ENCODE assay signal across 25 cellular contexts in genomic region chr6:170312876-170313275, GRCh38. TPM values are rescaled to one million over a fixed set of nuclear protein-coding genes. Genes with fewer than 3 reads are reported as not detected.
A peak's percentile ranks its signal among the peaks of the same experiment; 100 is the strongest.
DNase-seq lines count a peak whose midpoint lies in the region; ATAC-seq, FAIRE-seq and TF ChIP-seq lines count a peak whose summit lies in the region.
"Had no signal": no experiment of that assay in that cellular context is flagged by ENCODE, and none has a peak within 500 bp of the region (broad histone marks: within the 10 kb centered on the region; RNA-seq: fewer than 3 reads in every experiment).

No MANE protein-coding gene starts in this region.

- TF ChIP-seq EP300 in HepG2 (IDR thresholded peaks at IDR 0.05; ENCODE audit: low read depth in 2 of 2, low read length in 2 of 2) (no peak), HepG2 (CRISPR knock-in tag; IDR thresholded peaks at IDR 0.05; ENCODE audit: borderline replicate concordance) (no peak)

- POLR2A ChIA-PET in HepG2 (lab: Yijun Ruan, JAX): no interaction called here
- POLR2A ChIA-PET in IMR-90 (lab: Charles Lee; ENCODE audit: unreplicated experiment): no interaction called here

- peaks cover 19% of the 10 kb centered on the region for H3K9me1 ChIP-seq in IMR-90 (ENCODE audit: insufficient read depth, low read length)

- H4K20me1 ChIP-seq in HepG2 (ENCODE audit: insufficient read depth, low read length) (no peaks in the 10 kb centered on the region), IMR-90 (ENCODE audit: insufficient read depth, low read length) (peaks cover 52% of the 10 kb centered on the region), smooth muscle cell (ENCODE audit: low read depth) (peaks cover 98% of the 10 kb centered on the region)

- H3K36me3 Mint-ChIP-seq in effector memory CD8-positive, alpha-beta T cell (ENCODE audit: insufficient read depth): peaks cover 12% of the 10 kb centered on the region

- no peak overlapping the region for H2BK15ac ChIP-seq in IMR-90 (ENCODE audit: low read depth, low read length)

- peak overlapping the region; percentile 22 to 27 for H3K27ac Mint-ChIP-seq in effector memory CD8-positive, alpha-beta T cell

- TF ChIP-seq CTCF in HepG2 (CRISPR knock-in tag; IDR thresholded peaks at IDR 0.05) (no peak), right lobe of liver (IDR thresholded peaks at IDR 0.05) (no peak), IMR-90 (conservative IDR thresholded peaks at IDR 0.05; ENCODE audit: low read depth, low read length) (no peak), smooth muscle cell (IDR thresholded peaks at IDR 0.05; ENCODE audit: borderline replicate concordance, insufficient read depth, poor library complexity, severe bottlenecking) (no peak), kidney (IDR thresholded peaks at IDR 0.05; ENCODE audit: borderline replicate concordance, extremely low read depth, insufficient read depth) (no peak)

- no peak overlapping the region for H3K18ac ChIP-seq in IMR-90 (ENCODE audit: low read depth, low read length)

- H3K9ac ChIP-seq in HepG2 (ENCODE audit: insufficient read depth, low read depth, low read length) (no peak overlapping the region), IMR-90 (ENCODE audit: low read depth, low read length) (no peak overlapping the region), smooth muscle cell (ENCODE audit: low read depth) (no peak overlapping the region), kidney (ENCODE audit: low read length in 2 of 2) (no peak overlapping the region)

- no peak overlapping the region for H2BK5ac ChIP-seq in IMR-90 (ENCODE audit: low read depth, low read length, poor library complexity, severe bottlenecking)

- H3K4me3 ChIP-seq in HepG2 (replicated peaks in 1 of 3; ENCODE audit: insufficient read depth in 1 of 3, low read depth in 2 of 3, low read length in 3 of 3): no peak overlapping the region
- H3K4me3 ChIP-seq in right lobe of liver: no peak overlapping the region
- H3K4me3 ChIP-seq in IMR-90 (ENCODE audit: insufficient read depth, low read depth, low read length): no peak overlapping the region
- no peak overlapping the region for H3K4me3 ChIP-seq in smooth muscle cell
- no peak overlapping the region for H3K4me3 ChIP-seq in kidney (ENCODE audit: low read length in 2 of 2)
- H3K4me3 ChIP-seq: GM12878, MG63 had no signal

- dilution Hi-C loops in IMR-90 (cut with HindIII; ENCODE audit: low sequenced_read_pairs, unreplicated experiment): no loop called here

- WGBS in HepG2 (ENCODE audit: low lambda C conversion rate): 100% methylated on average over 2 of the region's 2 CpGs
- 90% methylated on average over 1 of the region's 2 CpGs for WGBS in right lobe of liver (ENCODE audit: insufficient coverage, low coverage, low lambda C conversion rate, missing lambda C conversion rate)
- WGBS in IMR-90 (ENCODE audit: extremely low coverage in 2 of 2, insufficient read length in 1 of 2), 2 experiments: no CpG with 5 or more reads among the region's 2 CpGs
- WGBS in smooth muscle cell (ENCODE audit: low lambda C conversion rate): 69% methylated on average over 2 of the region's 2 CpGs

- H2AFZ ChIP-seq in HepG2 (ENCODE audit: low read length) (no peak overlapping the region), IMR-90 (replicated peaks; ENCODE audit: low read length, poor library complexity) (no peak overlapping the region), smooth muscle cell (ENCODE audit: low read depth) (no peak overlapping the region)

- intact Hi-C loops in HepG2 (cut with micrococcal nuclease; ENCODE audit: unreplicated experiment) (no loop called here), right lobe of liver (cut with DNase I) (no loop called here), IMR-90 (cut with micrococcal nuclease) (loop anchor here (5.0 to 10.0 kb wide), 2 partner anchors 521 to 868 kb away; no protein-coding TSS in a partner anchor), kidney (cut with DNase I) (no loop called here)

- H3K79me1 ChIP-seq in IMR-90 (ENCODE audit: low read depth in 1 of 2, low read length in 2 of 2): peaks cover 38 to 76% of the 10 kb centered on the region in 2 experiments

- peaks cover 64% of the 10 kb centered on the region for H3K79me2 ChIP-seq in HepG2 (ENCODE audit: insufficient read depth, low read length)
- peaks cover 63% of the 10 kb centered on the region for H3K79me2 ChIP-seq in smooth muscle cell (ENCODE audit: low read depth)

- H3K14ac ChIP-seq in IMR-90 (replicated peaks; ENCODE audit: low read depth, low read length): no peak overlapping the region

- no peak overlapping the region for H3K4ac ChIP-seq in IMR-90 (ENCODE audit: low read depth, low read length)

- H3K23ac ChIP-seq in IMR-90 (ENCODE audit: low read depth, low read length): no peak overlapping the region

- CTCF ChIA-PET in HepG2 (lab: Yijun Ruan, JAX; ENCODE audit: low intra/inter-chr PET ratio, low total read pairs): no interaction called here
- CTCF ChIA-PET in IMR-90 (lab: Yijun Ruan, JAX): interaction anchor here (0.6 kb wide), 1 partner anchor 9 kb away, joined by 3 read pairs; no protein-coding TSS in a partner anchor

- TF ChIP-seq RAD21 in HepG2 (CRISPR knock-in tag; IDR thresholded peaks at IDR 0.05) (no peak), IMR-90 (IDR thresholded peaks at IDR 0.05; ENCODE audit: low read length) (no peak)

- no peak overlapping the region for H4K5ac ChIP-seq in IMR-90 (ENCODE audit: low read depth, low read length)

- peaks cover 37 to 66% of the 10 kb centered on the region in 2 donors for H3K4me1 Mint-ChIP-seq in effector memory CD8-positive, alpha-beta T cell (ENCODE audit: low read depth in 2 of 2)

- no peak overlapping the region for H2AK5ac ChIP-seq in IMR-90 (ENCODE audit: low read depth, low read length)

- H3K4me2 ChIP-seq in HepG2 (ENCODE audit: low read depth, low read length) (no peak overlapping the region), IMR-90 (ENCODE audit: low read depth, low read length) (no peak overlapping the region), smooth muscle cell (peak overlapping the region; percentile 40)

- BruUV-seq in HepG2 (replicated peaks; lab: Mats Ljungman, UMichigan) (no TSS peak), IMR-90 (replicated peaks; lab: Mats Ljungman, UMichigan) (no TSS peak)

- H3F3A ChIP-seq in smooth muscle cell (ENCODE audit: low read depth): peaks cover 34% of the 10 kb centered on the region

- no peak overlapping the region for H4K8ac ChIP-seq in IMR-90 (ENCODE audit: low read depth in 2 of 2, low read length in 2 of 2)

- DNase-seq in HepG2 (ENCODE audit: low spot score) (no peak), right lobe of liver (no peak), IMR-90 (no peak), smooth muscle cell (lab: John Stamatoyannopoulos, UW; ENCODE audit: unreplicated experiment) (no peak), kidney (no peak)
- no peak for DNase-seq in effector memory CD8-positive, alpha-beta T cell
- DNase-seq: C1 segment of cervical spinal cord; CD8-positive, alpha-beta memory T cell; DMS 273 treated with DMSO at 0.1 percent for 48 hours; DMS79; EL; GDM1; HCEC 1CT; KBM-7; MG63; NCI-H1105 treated with DMSO at 0.1 percent for 48 hours; NCI-H2029; NCI-H526 treated with DMSO at 0.1 percent for 48 hours; SHP77 had no signal

- H2BK20ac ChIP-seq in IMR-90 (ENCODE audit: low read depth, low read length): no peak overlapping the region

- ATAC-seq in HepG2 (no peak), right lobe of liver (no peak), IMR-90 (ENCODE audit: low read depth) (no peak), HG02938 (IDR thresholded peaks at IDR 0.05; ENCODE audit: unreplicated experiment) (no peak)
- no peak for ATAC-seq in effector memory CD8-positive, alpha-beta T cell (replicated peaks)
- ATAC-seq: GM12878, Panc1 had no signal

- no peak overlapping the region for H3K4me3 Mint-ChIP-seq in effector memory CD8-positive, alpha-beta T cell

- H3K9me3 Mint-ChIP-seq in effector memory CD8-positive, alpha-beta T cell: no peaks in the 10 kb centered on the region
- H3K9me3 Mint-ChIP-seq: CD8-positive, alpha-beta memory T cell had no signal

- TF ChIP-seq POLR2A in HepG2 (IDR thresholded peaks at IDR 0.05; ENCODE audit: insufficient read depth in 1 of 2, low read depth in 2 of 2, low read length in 2 of 2): no peak
- no peak for TF ChIP-seq POLR2A in right lobe of liver (IDR thresholded peaks at IDR 0.05)
- TF ChIP-seq POLR2A in IMR-90 (IDR thresholded peaks at IDR 0.05; ENCODE audit: low read depth, low read length): no peak

- FAIRE-seq in HepG2 (lab: Jason Lieb, UNC): no peak
- no peak for FAIRE-seq in kidney (lab: Jason Lieb, UNC)
- FAIRE-seq: GM12878, H1 had no signal

- H3K56ac ChIP-seq in IMR-90 (ENCODE audit: extremely low read depth, insufficient read depth, low read length): no peak overlapping the region

- H2BK120ac ChIP-seq in IMR-90 (ENCODE audit: low read depth, low read length): no peak overlapping the region

- H3K27ac ChIP-seq in HepG2 (ENCODE audit: extremely low read length, insufficient read depth, low read length) (no peak overlapping the region), right lobe of liver (no peak overlapping the region), IMR-90 (ENCODE audit: insufficient read depth, low read length) (no peak overlapping the region), smooth muscle cell (ENCODE audit: low read depth) (peak overlapping the region; percentile 90), kidney (ENCODE audit: low read depth in 2 of 2, low read length in 2 of 2) (no peak overlapping the region)
- H3K27ac ChIP-seq: RWPE1 had no signal

- in situ Hi-C loops in HepG2 (cut with HindIII; ENCODE audit: extremely low pct_ligation_motif_present, low pct_unique_long_range_greater_than_20kb) (no loop called here), IMR-90 (cut with MboI; ENCODE audit: low sequenced_read_pairs) (no loop called here)

- H3K36me3 ChIP-seq in HepG2 (replicated peaks in 1 of 2; ENCODE audit: control insufficient read depth in 1 of 2, insufficient read depth in 2 of 2, low read length in 2 of 2) (peaks cover 5 to 8% of the 10 kb centered on the region in 2 experiments), right lobe of liver (peaks cover 0 to 6% (median 0%) of the 10 kb centered on the region in 4 donors), IMR-90 (ENCODE audit: control insufficient read depth, insufficient read depth, low read length) (peaks cover 4% of the 10 kb centered on the region; the same call in 1 of the 2 replicates), smooth muscle cell (ENCODE audit: low read depth) (no peaks in the 10 kb centered on the region), kidney (ENCODE audit: control insufficient read depth in 1 of 2, insufficient read depth in 2 of 2, low read length in 2 of 2) (peaks cover 0 to 3% of the 10 kb centered on the region in 2 donors)

- no peak overlapping the region for H4K91ac ChIP-seq in IMR-90 (ENCODE audit: insufficient read depth, low read depth, low read length)

- H3K4me1 ChIP-seq in HepG2 (ENCODE audit: insufficient read depth, low read length) (peaks cover 11% of the 10 kb centered on the region), right lobe of liver (peaks cover 0 to 9% (median 0%) of the 10 kb centered on the region in 4 donors), IMR-90 (ENCODE audit: control insufficient read depth, insufficient read depth, low read length) (peaks cover 9% of the 10 kb centered on the region), smooth muscle cell (ENCODE audit: low read depth) (peaks cover 39% of the 10 kb centered on the region), kidney (ENCODE audit: control insufficient read depth in 1 of 2, insufficient read depth in 1 of 2, low read depth in 1 of 2, low read length in 2 of 2) (peaks cover 11 to 12% of the 10 kb centered on the region in 2 donors)

- H3K27me3 Mint-ChIP-seq in effector memory CD8-positive, alpha-beta T cell: no peaks in the 10 kb centered on the region

- H3K9me3 ChIP-seq in HepG2 (ENCODE audit: low read length) (no peaks in the 10 kb centered on the region), right lobe of liver (no peaks in the 10 kb centered on the region), IMR-90 (ENCODE audit: control insufficient read depth, insufficient read depth, low read length) (no peaks in the 10 kb centered on the region), smooth muscle cell (replicated peaks; ENCODE audit: low read depth) (no peaks in the 10 kb centered on the region), kidney (ENCODE audit: control insufficient read depth in 1 of 2, low read length in 2 of 2) (no peaks in the 10 kb centered on the region)
- H3K9me3 ChIP-seq: MG63 had no signal

- no peak overlapping the region for H2AK9ac ChIP-seq in IMR-90 (replicated peaks; ENCODE audit: low read depth, low read length, poor library complexity)

- H3K27me3 ChIP-seq in HepG2 (ENCODE audit: control insufficient read depth in 1 of 2, insufficient read depth in 2 of 2, low read length in 2 of 2) (no peaks in the 10 kb centered on the region), right lobe of liver (no peaks in the 10 kb centered on the region), IMR-90 (ENCODE audit: control insufficient read depth, insufficient read depth, low read length) (no peaks in the 10 kb centered on the region), smooth muscle cell (ENCODE audit: low read depth) (no peaks in the 10 kb centered on the region)
- H3K27me3 ChIP-seq: MG63 had no signal

RNA-seq across cellular contexts. Expression of gene FAM120B, which starts 6.3 kb away (rescaled TPM):
- 10.7 and 18.3 TPM in 2 replicates for total RNA-seq in HepG2 (2016; rRNA removed; fragmentation: Illumina TruSeq; extraction: Trizol)
- total RNA-seq in HepG2 (2016; cell fraction: cytosol; rRNA removed; fragmentation: Illumina TruSeq; extraction: Trizol; ENCODE audit: low read depth): 14.5 and 14.8 TPM in 2 replicates
- total RNA-seq in HepG2 (2016; cell fraction: insoluble cytoplasmic fraction; rRNA removed; fragmentation: Illumina TruSeq; extraction: Trizol): 10.1 and 18.3 TPM in 2 replicates
- 18.9 and 22.2 TPM in 2 replicates for total RNA-seq in HepG2 (2016; cell fraction: membrane; rRNA removed; fragmentation: Illumina TruSeq; extraction: Trizol)
- 16.8 and 19.1 TPM in 2 replicates for total RNA-seq in HepG2 (2016; cell fraction: nucleus; rRNA removed; fragmentation: Illumina TruSeq; extraction: Trizol)
- polyA plus RNA-seq in HepG2 (2011; rRNA removed): 9.2 and 10.8 TPM in 2 replicates
- 6.1 and 6.8 TPM in 2 replicates for polyA plus RNA-seq in HepG2 (2011; cell fraction: cytosol; rRNA removed)
- 11.2 and 14.9 TPM in 2 replicates for polyA plus RNA-seq in HepG2 (2011; cell fraction: nucleus; rRNA removed)
- polyA plus RNA-seq in HepG2 (2012): 10.6 and 12.8 TPM in 2 replicates
- polyA plus RNA-seq in HepG2 (2016; cell fraction: cytosol; fragmentation: Illumina TruSeq; extraction: Trizol; ENCODE audit: low read depth): 1.4 and 1.6 TPM in 2 replicates
- polyA plus RNA-seq in HepG2 (2016; cell fraction: insoluble cytoplasmic fraction; fragmentation: Illumina TruSeq; extraction: Trizol; ENCODE audit: low read depth): 21.6 TPM in 2 replicates
- polyA plus RNA-seq in HepG2 (2016; cell fraction: membrane; fragmentation: Illumina TruSeq; extraction: Trizol; ENCODE audit: low read depth): 2.6 and 3.5 TPM in 2 replicates
- 17.9 and 21.0 TPM in 2 replicates for polyA plus RNA-seq in HepG2 (2016; cell fraction: nucleus; fragmentation: Illumina TruSeq; extraction: Trizol; ENCODE audit: insufficient read depth, low read depth)
- 18.9 and 22.3 TPM in 2 replicates for polyA minus RNA-seq in HepG2 (2011; rRNA and poly(A)+ RNA removed; ENCODE audit: low replicate concordance)
- 8.3 and 10.0 TPM in 2 replicates for polyA minus RNA-seq in HepG2 (2011; cell fraction: cytosol; rRNA and poly(A)+ RNA removed)
- polyA minus RNA-seq in HepG2 (2011; cell fraction: nucleus; rRNA and poly(A)+ RNA removed): 39.7 and 55.7 TPM in 2 replicates
- total RNA-seq in right lobe of liver: 10 to 100 TPM in 5 of 6 experiments, 1 to 10 TPM in 1; 9.5 to 15.7 (median 13.1) TPM
- total RNA-seq in IMR-90 (2012; rRNA removed): 20.8 and 28.0 TPM in 2 replicates
- 12.6 and 15.3 TPM in 2 replicates for polyA plus RNA-seq in IMR-90 (2012; rRNA removed)
- polyA plus RNA-seq in IMR-90 (2012; cell fraction: cytosol; rRNA removed): 5.5 and 6.1 TPM in 2 replicates
- 6.5 and 20.3 TPM in 2 replicates for polyA plus RNA-seq in IMR-90 (2012; cell fraction: nucleus; rRNA removed; ENCODE audit: low replicate concordance)
- 17.8 and 22.8 TPM in 2 replicates for total RNA-seq in smooth muscle cell
- 22.2 and 26.3 TPM in 2 replicates for polyA plus RNA-seq in smooth muscle cell
- 34.8 TPM for total RNA-seq in kidney
- polyA plus RNA-seq in kidney (ENCODE audit: insufficient read depth, low read depth, low replicate concordance): 16.5 TPM

RNA-seq across cellular contexts. Expression of gene DLL1, which starts 22.0 kb away (rescaled TPM):
- total RNA-seq in HepG2 (2016; rRNA removed; fragmentation: Illumina TruSeq; extraction: Trizol): not detected in 2 replicates
- not detected in 2 replicates for total RNA-seq in HepG2 (2016; cell fraction: cytosol; rRNA removed; fragmentation: Illumina TruSeq; extraction: Trizol; ENCODE audit: low read depth)
- not detected in 2 replicates for total RNA-seq in HepG2 (2016; cell fraction: insoluble cytoplasmic fraction; rRNA removed; fragmentation: Illumina TruSeq; extraction: Trizol)
- not detected in 2 replicates for total RNA-seq in HepG2 (2016; cell fraction: membrane; rRNA removed; fragmentation: Illumina TruSeq; extraction: Trizol)
- not detected in 2 replicates for total RNA-seq in HepG2 (2016; cell fraction: nucleus; rRNA removed; fragmentation: Illumina TruSeq; extraction: Trizol)
- polyA plus RNA-seq in HepG2 (2011; rRNA removed): not detected in 2 replicates
- not detected in 2 replicates for polyA plus RNA-seq in HepG2 (2011; cell fraction: cytosol; rRNA removed)
- polyA plus RNA-seq in HepG2 (2011; cell fraction: nucleus; rRNA removed): 0.10 TPM in 2 replicates
- polyA plus RNA-seq in HepG2 (2012): not detected in 2 replicates
- not detected in 2 replicates for polyA plus RNA-seq in HepG2 (2016; cell fraction: cytosol; fragmentation: Illumina TruSeq; extraction: Trizol; ENCODE audit: low read depth)
- not detected in 2 replicates for polyA plus RNA-seq in HepG2 (2016; cell fraction: insoluble cytoplasmic fraction; fragmentation: Illumina TruSeq; extraction: Trizol; ENCODE audit: low read depth)
- not detected in 2 replicates for polyA plus RNA-seq in HepG2 (2016; cell fraction: membrane; fragmentation: Illumina TruSeq; extraction: Trizol; ENCODE audit: low read depth)
- polyA plus RNA-seq in HepG2 (2016; cell fraction: nucleus; fragmentation: Illumina TruSeq; extraction: Trizol; ENCODE audit: insufficient read depth, low read depth): not detected in 2 replicates
- polyA minus RNA-seq in HepG2 (2011; rRNA and poly(A)+ RNA removed; ENCODE audit: low replicate concordance): not detected in 2 replicates
- not detected in 2 replicates for polyA minus RNA-seq in HepG2 (2011; cell fraction: cytosol; rRNA and poly(A)+ RNA removed)
- not detected in 2 replicates for polyA minus RNA-seq in HepG2 (2011; cell fraction: nucleus; rRNA and poly(A)+ RNA removed)
- 1 to 10 TPM; 2.0 to 9.6 (median 3.4) TPM for total RNA-seq in right lobe of liver
- total RNA-seq in IMR-90 (2012; rRNA removed): under 0.01 TPM in 2 replicates
- 0.17 and 0.31 TPM in 2 replicates for polyA plus RNA-seq in IMR-90 (2012; rRNA removed)
- 0.40 TPM in 2 replicates for polyA plus RNA-seq in IMR-90 (2012; cell fraction: cytosol; rRNA removed)
- 1.1 and 1.4 TPM in 2 replicates for polyA plus RNA-seq in IMR-90 (2012; cell fraction: nucleus; rRNA removed; ENCODE audit: low replicate concordance)
- total RNA-seq in smooth muscle cell: 0.27 and 0.36 TPM in 2 replicates
- 0.70 and 0.99 TPM in 2 replicates for polyA plus RNA-seq in smooth muscle cell
- 11.9 TPM for total RNA-seq in kidney
- 4.5 TPM for polyA plus RNA-seq in kidney (ENCODE audit: insufficient read depth, low read depth, low replicate concordance)
- total RNA-seq: OCI-LY7 had no signal
